8 cellular contexts compared by ENCODE assay signal in genomic region chrX:136879001-136879667, GRCh38.
DNase-seq lines count a peak whose midpoint lies in the region; ATAC-seq and TF ChIP-seq lines count a peak whose summit lies in the region.

No MANE protein-coding gene starts in this region.

- TF ChIP-seq CTCF in C4-2B (conservative IDR thresholded peaks at IDR 0.05): no peak
- no peak for TF ChIP-seq CTCF in MM.1S (IDR thresholded peaks at IDR 0.05; ENCODE audit: low read length)

- peak overlapping the region; percentile 89 for H3K4me3 Mint-ChIP-seq in dendritic cell treated with granulocyte-macrophage colony-stimulating factor and Interleukin-4, amounts not matched to agents 40 ng/mL and 50 ng/mL, for 4 days

- H3K27me3 ChIP-seq in MM.1S (replicated peaks; ENCODE audit: insufficient read depth, low read length): no peaks in the 10 kb centered on the region
- H3K27me3 ChIP-seq in muscle layer of duodenum (ENCODE audit: low read depth, low read length): no peaks in the 10 kb centered on the region

- H3K9ac ChIP-seq in MM.1S (ENCODE audit: low read length): peak overlapping the region; percentile 94

- H3K9me2 ChIP-seq in MM.1S (replicated peaks; ENCODE audit: insufficient read depth, low read length): no peaks in the 10 kb centered on the region

- H3K9me3 Mint-ChIP-seq in dendritic cell treated with granulocyte-macrophage colony-stimulating factor and Interleukin-4, amounts not matched to agents 40 ng/mL and 50 ng/mL, for 4 days: no peaks in the 10 kb centered on the region

- ATAC-seq in HG03039 (IDR thresholded peaks at IDR 0.05; ENCODE audit: unreplicated experiment): no peak

- H3F3A ChIP-seq in MM.1S (ENCODE audit: insufficient read depth, low read length): 0 out of 2 replicates have a peak, but pooled peaks cover 3% of the 10 kb centered on the region

- no peak overlapping the region for H2AFZ ChIP-seq in MM.1S (ENCODE audit: low read length)

- H3K27ac Mint-ChIP-seq in dendritic cell treated with granulocyte-macrophage colony-stimulating factor and Interleukin-4, amounts not matched to agents 40 ng/mL and 50 ng/mL, for 4 days: peak overlapping the region; percentile 96

- H3K36me3 ChIP-seq in MM.1S (replicated peaks; ENCODE audit: insufficient read depth, low read length): peaks cover 4% of the 10 kb centered on the region
- H3K36me3 ChIP-seq in muscle layer of duodenum (ENCODE audit: control insufficient read depth in 1 of 2, insufficient read depth in 2 of 2, low read length in 2 of 2): peaks cover 13 to 16% of the 10 kb centered on the region in 2 donors

- H3K4me1 Mint-ChIP-seq in dendritic cell treated with granulocyte-macrophage colony-stimulating factor and Interleukin-4, amounts not matched to agents 40 ng/mL and 50 ng/mL, for 4 days (ENCODE audit: low read depth): peaks cover 1% of the 10 kb centered on the region

- H3K9me3 ChIP-seq in MM.1S (replicated peaks; ENCODE audit: insufficient read depth, low read length) (no peaks in the 10 kb centered on the region), muscle layer of duodenum (ENCODE audit: control insufficient read depth in 1 of 2, low read length in 2 of 2) (no peaks in the 10 kb centered on the region)

- DNase-seq in MM.1S (no peak), SHP77 (lab: John Stamatoyannopoulos, UW) (no peak), AML-193 (lab: John Stamatoyannopoulos, UW) (no peak), DMS153 treated with DMSO at 0.1 percent for 48 hours (lab: John Stamatoyannopoulos, UW; ENCODE audit: unreplicated experiment) (no peak)

- intact Hi-C loops in dendritic cell treated with granulocyte-macrophage colony-stimulating factor and Interleukin-4, amounts not matched to agents 40 ng/mL and 50 ng/mL, for 4 days (cut with micrococcal nuclease): loop anchor here (10.0 kb wide), 1 partner anchor 164 kb away; no protein-coding TSS in a partner anchor

- H4K20me1 ChIP-seq in MM.1S (ENCODE audit: insufficient read depth, low read length): no peaks in the 10 kb centered on the region

- H3K4me3 ChIP-seq in MM.1S (ENCODE audit: low read length) (peak overlapping the region; percentile 79), muscle layer of duodenum (ENCODE audit: low read depth in 1 of 2, low read length in 2 of 2) (peak overlapping the region; percentile 77 to 97)

- H3K27ac ChIP-seq in C4-2B: peak overlapping the region; percentile 95; the same call in 1 of the 2 replicates
- peak overlapping the region; percentile 65; the same call in 1 of the 2 replicates for H3K27ac ChIP-seq in MM.1S (ENCODE audit: low read length)
- peak overlapping the region; percentile 98 for H3K27ac ChIP-seq in muscle layer of duodenum (ENCODE audit: low read length)

- no peaks in the 10 kb centered on the region for H3K27me3 Mint-ChIP-seq in dendritic cell treated with granulocyte-macrophage colony-stimulating factor and Interleukin-4, amounts not matched to agents 40 ng/mL and 50 ng/mL, for 4 days

- peaks cover 43% of the 10 kb centered on the region for H3K79me2 ChIP-seq in MM.1S (ENCODE audit: low read length)

- H3K36me3 Mint-ChIP-seq in dendritic cell treated with granulocyte-macrophage colony-stimulating factor and Interleukin-4, amounts not matched to agents 40 ng/mL and 50 ng/mL, for 4 days (ENCODE audit: low read depth): peaks cover 54% of the 10 kb centered on the region

- H3K4me2 ChIP-seq in MM.1S (ENCODE audit: low read depth, low read length): peak overlapping the region; percentile 65

- H3K4me1 ChIP-seq in MM.1S (ENCODE audit: low read length): no peaks in the 10 kb centered on the region
- H3K4me1 ChIP-seq in muscle layer of duodenum (ENCODE audit: control insufficient read depth in 1 of 2, insufficient read depth in 2 of 2, low read length in 2 of 2): peaks cover 0 to 4% of the 10 kb centered on the region in 2 donors
